In genomic region chr18:42028232-42028832, GRCh38 we compare ENCODE assay signal across 9 cellular contexts.
DNase-seq lines count a peak whose midpoint lies in the region; ATAC-seq and TF ChIP-seq lines count a peak whose summit lies in the region.
"Had no signal": no experiment of that assay in that cellular context is flagged by ENCODE, and none has a peak within 500 bp of the region (broad histone marks: within the 10 kb centered on the region; RNA-seq: fewer than 3 reads in every experiment).

No MANE protein-coding gene starts in this region.

- WGBS in heart right ventricle, 2 donors = 57 to 60% methylated on average over 6 of the region's 6 CpGs

- H3K27ac Mint-ChIP-seq in activated CD8-positive, alpha-beta T cell treated with anti-CD3 and anti-CD28 coated beads, Interleukin-2, amount 10 ng/mL, durations not matched to agents 7 days and 5 days = no peak overlapping the region

- H3K36me3 ChIP-seq in heart right ventricle = peaks cover 0 to 85% (median 0%) of the 10 kb centered on the region in 9 donors

- TF ChIP-seq CTCF in heart right ventricle (IDR thresholded peaks at IDR 0.05) (peak; percentile 22 to 83 (median 72)), NB4 (IDR thresholded peaks at IDR 0.05; ENCODE audit: low read depth, low read length) (peak; percentile 72)

- no peaks in the 10 kb centered on the region for H3K9me3 Mint-ChIP-seq in activated CD8-positive, alpha-beta T cell treated with anti-CD3 and anti-CD28 coated beads, Interleukin-2, amount 10 ng/mL, durations not matched to agents 7 days and 5 days (ENCODE audit: insufficient read depth)

- H3K9me3 ChIP-seq in heart right ventricle = no peaks in the 10 kb centered on the region

- H3K4me3 Mint-ChIP-seq in activated CD8-positive, alpha-beta T cell treated with anti-CD3 and anti-CD28 coated beads, Interleukin-2, amount 10 ng/mL, durations not matched to agents 7 days and 5 days = no peak overlapping the region

- DNase-seq in heart right ventricle (no peak), left ventricle myocardium superior (no peak), NB4 (ENCODE audit: low read depth) (peak; percentile 36), globus pallidus (ENCODE audit: low spot score) (peak; percentile 43)
- DNase-seq in activated CD8-positive, alpha-beta T cell treated with anti-CD3 and anti-CD28 coated beads, Interleukin-2, amount 10 ng/mL, durations not matched to agents 7 days and 5 days = peak; percentile 46
- DNase-seq in stimulated activated CD4-positive, alpha-beta T cell treated with anti-CD3 and anti-CD28 coated beads, Interleukin-2, amount 100 ng/mL, for 48 hours = peak; percentile 9 to 15

- CTCF ChIA-PET in activated CD8-positive, alpha-beta T cell treated with anti-CD3 and anti-CD28 coated beads, Interleukin-2, amount 10 ng/mL, durations not matched to agents 7 days and 5 days (lab: Charles Lee) = interaction anchor here (0.7 to 5.2 kb wide), 27 partner anchors 11 to 164 kb away, joined by 3 to 74 read pairs (median 5); no protein-coding TSS in a partner anchor

- no peaks in the 10 kb centered on the region for H3K4me1 ChIP-seq in heart right ventricle

- no peak for TF ChIP-seq POLR2A in NB4 (IDR thresholded peaks at IDR 0.05; ENCODE audit: extremely low read depth, insufficient read length)

- intact Hi-C loops in heart right ventricle (cut with DNase I) = no loop called here
- intact Hi-C loops in left ventricle myocardium superior (cut with micrococcal nuclease) = no loop called here

- peaks cover 27% of the 10 kb centered on the region for H3K36me3 Mint-ChIP-seq in activated CD8-positive, alpha-beta T cell treated with anti-CD3 and anti-CD28 coated beads, Interleukin-2, amount 10 ng/mL, durations not matched to agents 7 days and 5 days (ENCODE audit: low read depth)

- no peak for ATAC-seq in heart right ventricle
- ATAC-seq in left ventricle myocardium superior = no peak
- ATAC-seq in activated CD8-positive, alpha-beta T cell treated with anti-CD3 and anti-CD28 coated beads, Interleukin-2, amount 10 ng/mL, durations not matched to agents 7 days and 5 days = no peak
- no peak for ATAC-seq in GM21447 (IDR thresholded peaks at IDR 0.05; ENCODE audit: unreplicated experiment)
- ATAC-seq in GM19467 (IDR thresholded peaks at IDR 0.05; ENCODE audit: unreplicated experiment) = no peak

- no peak overlapping the region for H3K4me3 ChIP-seq in heart right ventricle
- no peak overlapping the region for H3K4me3 ChIP-seq in NB4 (ENCODE audit: low read depth, low read length)

- no peak overlapping the region for H3K27ac ChIP-seq in heart right ventricle
- H3K27ac ChIP-seq: epithelial cell of prostate had no signal

- peaks cover 21% of the 10 kb centered on the region for H3K4me1 Mint-ChIP-seq in activated CD8-positive, alpha-beta T cell treated with anti-CD3 and anti-CD28 coated beads, Interleukin-2, amount 10 ng/mL, durations not matched to agents 7 days and 5 days (ENCODE audit: low read depth)

- POLR2A ChIA-PET in activated CD8-positive, alpha-beta T cell treated with anti-CD3 and anti-CD28 coated beads, Interleukin-2, amount 10 ng/mL, durations not matched to agents 7 days and 5 days (lab: Charles Lee) = no interaction called here

- H3K27me3 Mint-ChIP-seq in activated CD8-positive, alpha-beta T cell treated with anti-CD3 and anti-CD28 coated beads, Interleukin-2, amount 10 ng/mL, durations not matched to agents 7 days and 5 days (ENCODE audit: low read depth) = no peaks in the 10 kb centered on the region

- no peaks in the 10 kb centered on the region for H3K27me3 ChIP-seq in heart right ventricle

Comparison
In these comparisons a context has a peak if more than half of its experiments do, and no peak if none do; other contexts are left out.
1. DNase-seq: peak in NB4 (single experiment), activated CD8-positive, alpha-beta T cell treated with anti-CD3 and anti-CD28 coated beads, Interleukin-2, amount 10 ng/mL, durations not matched to agents 7 days and 5 days (single experiment), globus pallidus (single experiment) and stimulated activated CD4-positive, alpha-beta T cell treated with anti-CD3 and anti-CD28 coated beads, Interleukin-2, amount 100 ng/mL, for 48 hours (2 of 2); none in heart right ventricle (0 of 2) and left ventricle myocardium superior (single experiment).